In genomic region chr20:37270586-37271420, GRCh38 we compare ENCODE assay signal across 9 cellular contexts. TPM values are rescaled to one million over a fixed set of nuclear protein-coding genes. Genes with fewer than 3 reads are reported as not detected.
A peak's percentile ranks its signal among the peaks of the same experiment; 100 is the strongest.
DNase-seq lines count a peak whose midpoint lies in the region; ATAC-seq and TF ChIP-seq lines count a peak whose summit lies in the region.
"Had no signal": no experiment of that assay in that cellular context is flagged by ENCODE, and none has a peak within 500 bp of the region (broad histone marks: within the 10 kb centered on the region; RNA-seq: fewer than 3 reads in every experiment).

No MANE protein-coding gene starts in this region.

- H3K27me3 Mint-ChIP-seq in memory B cell (no peaks in the 10 kb centered on the region), HFFc6 (ENCODE audit: insufficient read depth) (peaks cover 15% of the 10 kb centered on the region)
- H3K27me3 Mint-ChIP-seq in CD4-positive, alpha-beta memory T cell = no peaks in the 10 kb centered on the region

- ATAC-seq in HG03095 (IDR thresholded peaks at IDR 0.05; ENCODE audit: unreplicated experiment) (peak; percentile 69), memory B cell (ENCODE audit: low read depth) (peak; percentile 76)

- H3K36me3 Mint-ChIP-seq in memory B cell (no peaks in the 10 kb centered on the region), HFFc6 (ENCODE audit: low read depth) (no peaks in the 10 kb centered on the region)
- H3K36me3 Mint-ChIP-seq in CD4-positive, alpha-beta memory T cell = no peaks in the 10 kb centered on the region

- TF ChIP-seq CTCF in HFFc6 (IDR thresholded peaks at IDR 0.05) = no peak

- no peaks in the 10 kb centered on the region for H3K4me1 ChIP-seq in CD4-positive, alpha-beta memory T cell (ENCODE audit: insufficient read depth, low read length)

- no peaks in the 10 kb centered on the region for H3K9me3 ChIP-seq in CD4-positive, alpha-beta memory T cell (ENCODE audit: control insufficient read depth in 1 of 2, low read length in 2 of 2)

- no peak overlapping the region for H3K4me3 Mint-ChIP-seq in memory B cell
- no peak overlapping the region for H3K4me3 Mint-ChIP-seq in HFFc6
- H3K4me3 Mint-ChIP-seq in CD4-positive, alpha-beta memory T cell = no peak overlapping the region

- peaks cover 30% of the 10 kb centered on the region for H3K4me1 Mint-ChIP-seq in memory B cell
- no peaks in the 10 kb centered on the region for H3K4me1 Mint-ChIP-seq in HFFc6 (ENCODE audit: low read depth)
- no peaks in the 10 kb centered on the region for H3K4me1 Mint-ChIP-seq in CD4-positive, alpha-beta memory T cell

- H3K36me3 ChIP-seq in CD4-positive, alpha-beta memory T cell (ENCODE audit: insufficient read depth, low read length) = no peaks in the 10 kb centered on the region

- POLR2A ChIA-PET in CD4-positive, alpha-beta memory T cell (lab: Charles Lee; ENCODE audit: partially characterized antibody) = no interaction called here

- H3K27ac Mint-ChIP-seq in memory B cell (peak overlapping the region; percentile 55), HFFc6 (no peak overlapping the region)
- no peak overlapping the region for H3K27ac Mint-ChIP-seq in CD4-positive, alpha-beta memory T cell

- H3K27me3 ChIP-seq in CD4-positive, alpha-beta memory T cell (ENCODE audit: insufficient read depth, low read length) = no peaks in the 10 kb centered on the region

- peak; percentile 76 for DNase-seq in GDM1 (lab: John Stamatoyannopoulos, UW)
- DNase-seq in UCSD-AML1 (lab: John Stamatoyannopoulos, UW; ENCODE audit: unreplicated experiment) = peak; percentile 78
- peak in 1 of 2 donors; percentile 26 for DNase-seq in memory B cell (ENCODE audit: low spot score in 2 of 2)
- DNase-seq in HFFc6 = no peak
- no peak for DNase-seq in DMS53 (lab: John Stamatoyannopoulos, UW)
- DNase-seq in CD4-positive, alpha-beta memory T cell = no peak
- DNase-seq in RKO (ENCODE audit: low spot score) = no peak
- DNase-seq: activated naive CD4-positive, alpha-beta T cell treated with anti-CD3 and anti-CD28 coated beads, Interleukin-2, amount 50 U/mL, for 16 hours had no signal

- H3K4me3 ChIP-seq in CD4-positive, alpha-beta memory T cell (ENCODE audit: low read length in 2 of 2) = no peak overlapping the region

- intact Hi-C loops in CD4-positive, alpha-beta memory T cell (cut with micrococcal nuclease) = no loop called here

- H3K27ac ChIP-seq in CD4-positive, alpha-beta memory T cell (ENCODE audit: low read depth, low read length) = no peak overlapping the region

- H3K9me3 Mint-ChIP-seq in memory B cell (no peaks in the 10 kb centered on the region), HFFc6 (no peaks in the 10 kb centered on the region)
- no peaks in the 10 kb centered on the region for H3K9me3 Mint-ChIP-seq in CD4-positive, alpha-beta memory T cell

- CTCF ChIA-PET in CD4-positive, alpha-beta memory T cell (lab: Charles Lee; ENCODE audit: partially characterized antibody) = interaction anchor here (0.9 to 8.7 kb wide), 7 partner anchors 14 to 267 kb away, joined by 3 to 113 read pairs (median 4); no protein-coding TSS in a partner anchor

RNA-seq across cellular contexts. Expression of gene GHRH, which starts 9.2 kb away (rescaled TPM):
- not detected for total RNA-seq in HFFc6 (2021; fragmentation: NEBNext Ultra II Directional; extraction: Animal tissue kit (Norgen Biotek cat#: 25700))
- not detected for total RNA-seq in CD4-positive, alpha-beta memory T cell
- not detected for polyA plus RNA-seq in CD4-positive, alpha-beta memory T cell

RNA-seq across cellular contexts. Expression of gene MANBAL, which starts 18.7 kb away (rescaled TPM):
- 10 to 100 TPM; 56.5 to 74.0 (median 67.5) TPM for total RNA-seq in HFFc6 (2021; fragmentation: NEBNext Ultra II Directional; extraction: Animal tissue kit (Norgen Biotek cat#: 25700))
- 10 to 100 TPM; 11.1 to 11.9 TPM for total RNA-seq in CD4-positive, alpha-beta memory T cell
- polyA plus RNA-seq in CD4-positive, alpha-beta memory T cell = 10 to 100 TPM; 18.6 to 25.3 TPM

Comparison
In these comparisons a context has a peak if more than half of its experiments do, and no peak if none do; other contexts are left out.
1. DNase-seq: peak in GDM1 (single experiment) and UCSD-AML1 (single experiment); none in HFFc6 (single experiment), DMS53 (single experiment), CD4-positive, alpha-beta memory T cell (0 of 5) and RKO (single experiment).
2. RNA of gene MANBAL, which starts 18.7 kb away (total RNA-seq): 56.5 to 74.0 TPM in HFFc6; 11.1 to 11.9 TPM in CD4-positive, alpha-beta memory T cell; every median in the first group is over 4 times any median in the second.